8 cellular contexts compared by ENCODE assay signal in genomic region chr1:26921462-26922200, GRCh38. TPM values are rescaled to one million over a fixed set of nuclear protein-coding genes. Genes with fewer than 3 reads are reported as not detected.
DNase-seq lines count a peak whose midpoint lies in the region; TF ChIP-seq lines count a peak whose summit lies in the region.

Gene NUDC, plus strand, starts transcription at chr1:26921743. Its CDS starts 106 bp downstream, at chr1:26921849.

- H3K27me3 Mint-ChIP-seq in activated naive CD4-positive, alpha-beta T cell treated with anti-CD3 and anti-CD28 coated beads for 36 hours (ENCODE audit: low read depth), result no peaks in the 10 kb centered on the region

- no peaks in the 10 kb centered on the region for H3K9me3 ChIP-seq in neuron (ENCODE audit: low read length)
- H3K9me3 ChIP-seq in subcutaneous abdominal adipose tissue (ENCODE audit: control insufficient read depth in 5 of 5, low read length in 5 of 5), result no peaks in the 10 kb centered on the region

- H3K4me3 ChIP-seq in HFF-Myc (replicated peaks; ENCODE audit: low read depth, low read length), result peak within 1 kb of the TSS; percentile 97
- H3K4me3 ChIP-seq in neuron (ENCODE audit: low read length), result peak within 1 kb of the TSS; percentile 93
- peak within 1 kb of the TSS; percentile 83 to 97 (median 91) for H3K4me3 ChIP-seq in subcutaneous abdominal adipose tissue (ENCODE audit: low read depth in 1 of 5, low read length in 5 of 5)

- H3K4me3 Mint-ChIP-seq in activated naive CD4-positive, alpha-beta T cell treated with anti-CD3 and anti-CD28 coated beads for 36 hours, result peak within 1 kb of the TSS; percentile 99

- peak within 1 kb of the TSS; percentile 93 for H3K27ac Mint-ChIP-seq in activated naive CD4-positive, alpha-beta T cell treated with anti-CD3 and anti-CD28 coated beads for 36 hours

- H3K36me3 ChIP-seq in neuron (ENCODE audit: insufficient read depth, low read length) (peaks cover 24% of the 10 kb centered on the region), subcutaneous abdominal adipose tissue (ENCODE audit: control insufficient read depth in 5 of 5, insufficient read depth in 5 of 5, low read length in 5 of 5) (peaks cover 9 to 24% (median 15%) of the 10 kb centered on the region in 5 donors)

- H3K27me3 ChIP-seq in neuron (ENCODE audit: insufficient read depth, low read length) (no peaks in the 10 kb centered on the region), subcutaneous abdominal adipose tissue (ENCODE audit: control insufficient read depth in 5 of 5, insufficient read depth in 4 of 5, low read length in 5 of 5) (no peaks in the 10 kb centered on the region)

- H3K27ac ChIP-seq in subcutaneous abdominal adipose tissue (ENCODE audit: low read depth, low read length), result peak within 1 kb of the TSS; percentile 100

- DNase-seq in GM03348 (ENCODE audit: low spot score) (peak; percentile 99), HFF-Myc (ENCODE audit: extremely low read depth, low read depth) (peak; percentile 93), NAMALWA (ENCODE audit: low spot score) (peak; percentile 98), SK-N-DZ (ENCODE audit: low spot score) (peak; percentile 94), foreskin melanocyte (peak; percentile 95)
- DNase-seq in activated naive CD4-positive, alpha-beta T cell treated with anti-CD3 and anti-CD28 coated beads for 36 hours, result peak; percentile 98

- H3K9me3 Mint-ChIP-seq in activated naive CD4-positive, alpha-beta T cell treated with anti-CD3 and anti-CD28 coated beads for 36 hours, result no peaks in the 10 kb centered on the region

- peak within 1 kb of the TSS; percentile 89 for H2AFZ ChIP-seq in neuron (ENCODE audit: low read depth, low read length)

- H3K4me1 Mint-ChIP-seq in activated naive CD4-positive, alpha-beta T cell treated with anti-CD3 and anti-CD28 coated beads for 36 hours (ENCODE audit: low read depth), result peaks cover 36% of the 10 kb centered on the region

- no peak for TF ChIP-seq CTCF in HFF-Myc (IDR thresholded peaks at IDR 0.05; ENCODE audit: low read depth, low read length, missing control alignments)

- CTCF ChIA-PET in activated naive CD4-positive, alpha-beta T cell treated with anti-CD3 and anti-CD28 coated beads for 36 hours (lab: Charles Lee), result interaction anchor here (1.0 kb wide), 1 partner anchor 345 kb away, joined by 3 read pairs; no protein-coding TSS in a partner anchor

- peaks cover 30% of the 10 kb centered on the region for H3K36me3 Mint-ChIP-seq in activated naive CD4-positive, alpha-beta T cell treated with anti-CD3 and anti-CD28 coated beads for 36 hours (ENCODE audit: low read depth)

- H3K9ac ChIP-seq in subcutaneous abdominal adipose tissue (ENCODE audit: low read length in 5 of 5), result peak within 1 kb of the TSS; percentile 65 to 99 (median 96)

- intact Hi-C loops in activated naive CD4-positive, alpha-beta T cell treated with anti-CD3 and anti-CD28 coated beads for 36 hours (cut with micrococcal nuclease), result loop anchor here (1.0 to 5.0 kb wide), 5 partner anchors 21 to 449 kb away; partner anchors contain the start of genes GPATCH3, HMGN2 and TRNP1

- H3K4me1 ChIP-seq in neuron (ENCODE audit: insufficient read depth, low read length) (peaks cover 18% of the 10 kb centered on the region), subcutaneous abdominal adipose tissue (ENCODE audit: control insufficient read depth in 5 of 5, insufficient read depth in 5 of 5, low read length in 5 of 5) (peaks cover 1 to 22% (median 18%) of the 10 kb centered on the region in 5 donors)

RNA-seq across cellular contexts. Expression of gene NUDC, which starts in this region (rescaled TPM):
- 18.7 and 34.0 TPM in 2 replicates for polyA plus RNA-seq in SK-N-DZ (2014; cell fraction: cytosol; rRNA removed)
- polyA plus RNA-seq in SK-N-DZ (2014; cell fraction: nucleus; rRNA removed), result 21.9 and 28.1 TPM in 2 replicates
- 10 to 100 TPM; 75.3 to 78.1 TPM for total RNA-seq in activated naive CD4-positive, alpha-beta T cell treated with anti-CD3 and anti-CD28 coated beads for 36 hours

Comparison
In these comparisons a context has a peak if more than half of its experiments do, and no peak if none do; other contexts are left out.
1. Peak in every context shown above with its lines: DNase-seq, H3K4me3 ChIP-seq and H3K27ac ChIP-seq.